Comparison of ENCODE assay signal across 8 cellular contexts in genomic region chr4:185265942-185266341, GRCh38. TPM values are rescaled to one million over a fixed set of nuclear protein-coding genes. Genes with fewer than 3 reads are reported as not detected.
DNase-seq lines count a peak whose midpoint lies in the region; ATAC-seq and TF ChIP-seq lines count a peak whose summit lies in the region.

No MANE protein-coding gene starts in this region.

- H3K14ac ChIP-seq in IMR-90 (replicated peaks; ENCODE audit: low read depth, low read length): no peak overlapping the region

- H3K23ac ChIP-seq in IMR-90 (ENCODE audit: low read depth, low read length): no peak overlapping the region

- H3K4ac ChIP-seq in IMR-90 (ENCODE audit: low read depth, low read length): no peak overlapping the region

- no peak overlapping the region for H2BK20ac ChIP-seq in IMR-90 (ENCODE audit: low read depth, low read length)

- no peaks in the 10 kb centered on the region for H3K9me3 ChIP-seq in IMR-90 (ENCODE audit: control insufficient read depth, insufficient read depth, low read length)
- no peaks in the 10 kb centered on the region for H3K9me3 ChIP-seq in heart left ventricle

- H3K4me3 ChIP-seq in IMR-90 (ENCODE audit: insufficient read depth, low read depth, low read length) (no peak overlapping the region), brain microvascular endothelial cell (ENCODE audit: low read depth, low read length) (no peak overlapping the region), heart left ventricle (no peak overlapping the region)

- WGBS in IMR-90 (ENCODE audit: extremely low coverage in 2 of 2, insufficient read length in 1 of 2), 2 experiments: 100% methylated on average over 1 of the region's 1 CpG; no CpG with 5 or more reads in 1 of the 2 experiments
- WGBS in heart left ventricle, 4 donors: 73 to 76% (median 74%) methylated on average over 1 of the region's 1 CpG

- no peak overlapping the region for H3K9ac ChIP-seq in IMR-90 (ENCODE audit: low read depth, low read length)

- no peak overlapping the region for H4K8ac ChIP-seq in IMR-90 (ENCODE audit: low read depth in 2 of 2, low read length in 2 of 2)

- no peaks in the 10 kb centered on the region for H3K27me3 ChIP-seq in IMR-90 (ENCODE audit: control insufficient read depth, insufficient read depth, low read length)
- H3K27me3 ChIP-seq in brain microvascular endothelial cell (replicated peaks): no peaks in the 10 kb centered on the region
- H3K27me3 ChIP-seq in heart left ventricle: no peaks in the 10 kb centered on the region

- H3K4me1 ChIP-seq in IMR-90 (ENCODE audit: control insufficient read depth, insufficient read depth, low read length) (peaks cover 5% of the 10 kb centered on the region; the same call in 1 of the 2 replicates), heart left ventricle (no peaks in the 10 kb centered on the region)

- CTCF ChIA-PET in IMR-90 (lab: Yijun Ruan, JAX): interaction anchor here (0.6 kb wide), 1 partner anchor 80 kb away, joined by 7 read pairs; no protein-coding TSS in a partner anchor

- TF ChIP-seq CTCF in IMR-90 (conservative IDR thresholded peaks at IDR 0.05; ENCODE audit: low read depth, low read length) (no peak), brain microvascular endothelial cell (IDR thresholded peaks at IDR 0.05; ENCODE audit: low read depth, low read length, missing control alignments) (no peak), heart left ventricle (IDR thresholded peaks at IDR 0.05) (no peak)

- intact Hi-C loops in IMR-90 (cut with micrococcal nuclease) (no loop called here), heart left ventricle (cut with DNase I) (no loop called here), posterior vena cava (cut with DNase I) (no loop called here)

- no peak overlapping the region for H2BK15ac ChIP-seq in IMR-90 (ENCODE audit: low read depth, low read length)

- no peak overlapping the region for H3K56ac ChIP-seq in IMR-90 (ENCODE audit: extremely low read depth, insufficient read depth, low read length)

- dilution Hi-C loops in IMR-90 (cut with HindIII; ENCODE audit: low sequenced_read_pairs, unreplicated experiment): no loop called here

- H3K4me2 ChIP-seq in IMR-90 (ENCODE audit: low read depth, low read length): no peak overlapping the region; the same call in 1 of the 2 replicates

- no TSS peak for BruUV-seq in IMR-90 (replicated peaks; lab: Mats Ljungman, UMichigan)

- H3K36me3 ChIP-seq in IMR-90 (ENCODE audit: control insufficient read depth, insufficient read depth, low read length) (peaks cover 3% of the 10 kb centered on the region; the same call in 1 of the 2 replicates), brain microvascular endothelial cell (replicated peaks) (no peaks in the 10 kb centered on the region), heart left ventricle (peaks cover 0 to 43% (median 15%) of the 10 kb centered on the region in 9 donors)

- no peak overlapping the region for H3K18ac ChIP-seq in IMR-90 (ENCODE audit: low read depth, low read length)

- peak; percentile 82 for ATAC-seq in GM21528 (IDR thresholded peaks at IDR 0.05; ENCODE audit: low FRiP score, unreplicated experiment)
- ATAC-seq in IMR-90 (ENCODE audit: low read depth): peak; percentile 86
- no peak for ATAC-seq in heart left ventricle

- in situ Hi-C loops in IMR-90 (cut with MboI; ENCODE audit: low sequenced_read_pairs) (no loop called here), brain microvascular endothelial cell (cut with HindIII; ENCODE audit: low pct_ligation_motif_present, low sequenced_read_pairs) (no loop called here)

- TF ChIP-seq POLR2A in IMR-90 (IDR thresholded peaks at IDR 0.05; ENCODE audit: low read depth, low read length): no peak
- no peak for TF ChIP-seq POLR2A in heart left ventricle (IDR thresholded peaks at IDR 0.05)

- H3K27ac ChIP-seq in IMR-90 (ENCODE audit: insufficient read depth, low read length) (no peak overlapping the region), brain microvascular endothelial cell (peak overlapping the region; percentile 48), heart left ventricle (no peak overlapping the region)

- H2BK5ac ChIP-seq in IMR-90 (ENCODE audit: low read depth, low read length, poor library complexity, severe bottlenecking): no peak overlapping the region

- TF ChIP-seq RAD21 in IMR-90 (IDR thresholded peaks at IDR 0.05; ENCODE audit: low read length): no peak

- H4K5ac ChIP-seq in IMR-90 (ENCODE audit: low read depth, low read length): no peak overlapping the region

- DNase-seq in EL (peak; percentile 72), IMR-90 (peak; percentile 82), brain microvascular endothelial cell (peak; percentile 71), heart left ventricle (no peak), activated gamma-delta T cell treated with Interleukin-2 at 50 U/mL for 16 hours (no peak), posterior vena cava (ENCODE audit: low spot score) (no peak), NCI-H526 treated with DMSO at 0.1 percent for 48 hours (lab: John Stamatoyannopoulos, UW) (no peak)

- H4K91ac ChIP-seq in IMR-90 (ENCODE audit: insufficient read depth, low read depth, low read length): no peak overlapping the region

- no peak overlapping the region for H2BK120ac ChIP-seq in IMR-90 (ENCODE audit: low read depth, low read length)

- 0 out of 2 replicates have a peak, but pooled peaks cover 2% of the 10 kb centered on the region for H3K9me1 ChIP-seq in IMR-90 (ENCODE audit: insufficient read depth, low read length)

- POLR2A ChIA-PET in IMR-90 (lab: Charles Lee; ENCODE audit: unreplicated experiment): no interaction called here

- no peaks in the 10 kb centered on the region for H4K20me1 ChIP-seq in IMR-90 (ENCODE audit: insufficient read depth, low read length)

- H2AK9ac ChIP-seq in IMR-90 (replicated peaks; ENCODE audit: low read depth, low read length, poor library complexity): no peak overlapping the region

- no peak overlapping the region for H2AK5ac ChIP-seq in IMR-90 (ENCODE audit: low read depth, low read length)

- H2AFZ ChIP-seq in IMR-90 (replicated peaks; ENCODE audit: low read length, poor library complexity): no peak overlapping the region

- peaks cover 4 to 11% of the 10 kb centered on the region in 2 experiments; a peak in 2 of 4 replicates for H3K79me1 ChIP-seq in IMR-90 (ENCODE audit: low read depth in 1 of 2, low read length in 2 of 2)

TF ChIP-seq in IMR-90, 13 proteins besides CTCF, POLR2A, EP300 and RAD21:
- no peak for TF ChIP-seq SMC3 (IDR thresholded peaks at IDR 0.05; ENCODE audit: low read depth, low read length)
- peak; percentile 79 for TF ChIP-seq MAFK (IDR thresholded peaks at IDR 0.05; ENCODE audit: low read depth, low read length)
TF ChIP-seq in IMR-90: peak in this region for 1.

RNA-seq across cellular contexts. Expression of gene SNX25, which starts 56.5 kb away (rescaled TPM):
- total RNA-seq in IMR-90 (2012; rRNA removed) (28.3 and 30.0 TPM in 2 replicates), heart left ventricle (10 to 100 TPM in 5 of 9 donors, 1 to 10 TPM in 4; 7.5 to 12.4 (median 10.7) TPM), posterior vena cava (10 to 100 TPM; 19.9 to 20.3 TPM)
- polyA plus RNA-seq in IMR-90 (2012; rRNA removed) (9.2 and 11.4 TPM in 2 replicates), heart left ventricle (10 to 100 TPM in 1 of 2 donors, 1 to 10 TPM in 1; 3.1 to 10.1 TPM)
- polyA plus RNA-seq in IMR-90 (2012; cell fraction: cytosol; rRNA removed): 3.2 and 4.7 TPM in 2 replicates
- 2.4 and 9.8 TPM in 2 replicates for polyA plus RNA-seq in IMR-90 (2012; cell fraction: nucleus; rRNA removed; ENCODE audit: low replicate concordance)

Comparison
In these comparisons a context has a peak if more than half of its experiments do, and no peak if none do; other contexts are left out.
1. DNase-seq: peak in EL (single experiment), IMR-90 (single experiment) and brain microvascular endothelial cell (single experiment); none in heart left ventricle (0 of 5), activated gamma-delta T cell treated with Interleukin-2 at 50 U/mL for 16 hours (single experiment), posterior vena cava (single experiment) and NCI-H526 treated with DMSO at 0.1 percent for 48 hours (single experiment).
2. ATAC-seq: peak in GM21528 (single experiment) and IMR-90 (single experiment); none in heart left ventricle (0 of 4).